ENCODE assay signal across 22 cellular contexts in genomic region chr21:42319851-42320602, GRCh38. TPM values are rescaled to one million over a fixed set of nuclear protein-coding genes. Genes with fewer than 3 reads are reported as not detected.
DNase-seq lines count a peak whose midpoint lies in the region; ATAC-seq, FAIRE-seq and TF ChIP-seq lines count a peak whose summit lies in the region.
"Had no signal": no experiment of that assay in that cellular context is flagged by ENCODE, and none has a peak within 500 bp of the region (broad histone marks: within the 10 kb centered on the region; RNA-seq: fewer than 3 reads in every experiment).

No MANE protein-coding gene starts in this region.

- H2BK5ac ChIP-seq in H1 (ENCODE audit: low read depth, low read length), result peak overlapping the region; percentile 66; the same call in 1 of the 2 replicates

- peaks cover 20% of the 10 kb centered on the region for H3K9me3 Mint-ChIP-seq in Caco-2 (ENCODE audit: unreplicated experiment)
- H3K9me3 Mint-ChIP-seq in progenitor cell of endocrine pancreas (ENCODE audit: low read depth), result no peaks in the 10 kb centered on the region
- H3K9me3 Mint-ChIP-seq: activated B cell treated with CpG ODN at 0.5 μM for 24 hours; activated naive CD8-positive, alpha-beta T cell treated with anti-CD3 and anti-CD28 coated beads, Interleukin-2, amount 10 ng/mL, durations not matched to agents 7 days and 5 days; T-cell had no signal

- no peak overlapping the region for H2AK5ac ChIP-seq in H1 (ENCODE audit: low read depth, low read length)

- H3K36me3 Mint-ChIP-seq in Caco-2 (ENCODE audit: insufficient read depth, unreplicated experiment) (no peaks in the 10 kb centered on the region), progenitor cell of endocrine pancreas (ENCODE audit: insufficient read depth) (no peaks in the 10 kb centered on the region)
- H3K36me3 Mint-ChIP-seq: activated naive CD8-positive, alpha-beta T cell treated with anti-CD3 and anti-CD28 coated beads, Interleukin-2, amount 10 ng/mL, durations not matched to agents 7 days and 5 days; mesothelial cell of epicardium; T-cell had no signal

- H3K27ac ChIP-seq in HCT116 (ENCODE audit: low read depth, low read length) (no peak overlapping the region), H1 (ENCODE audit: low read depth, low read length) (no peak overlapping the region)
- H3K27ac ChIP-seq: gastrocnemius medialis, GM23248, parathyroid adenoma had no signal

- H3K9ac ChIP-seq in HCT116 (ENCODE audit: low read length) (no peak overlapping the region), H1 (replicated peaks in 1 of 4; ENCODE audit: extremely low read depth in 1 of 4, low read depth in 3 of 4, low read length in 3 of 4) (no peak overlapping the region)
- H3K9ac ChIP-seq: GM23248, parathyroid adenoma had no signal

- no peak overlapping the region for H2BK120ac ChIP-seq in H1 (replicated peaks; ENCODE audit: low read depth, low read length)

- no peak overlapping the region for H3K4me3 ChIP-seq in Caco-2 (ENCODE audit: low read depth, low read length)
- no peak overlapping the region for H3K4me3 ChIP-seq in HCT116 (replicated peaks in 1 of 2; ENCODE audit: low read depth in 1 of 2, low read length in 2 of 2)
- no peak overlapping the region for H3K4me3 ChIP-seq in H1 (ENCODE audit: extremely low read depth in 1 of 4, insufficient read depth in 2 of 4, low read depth in 3 of 4, low read length in 4 of 4)
- H3K4me3 ChIP-seq: gastrocnemius medialis, GM23248, Peyer's patch had no signal

- H3K27ac Mint-ChIP-seq in Caco-2 (ENCODE audit: unreplicated experiment) (peak overlapping the region; percentile 37), progenitor cell of endocrine pancreas (peak overlapping the region; percentile 46)
- H3K27ac Mint-ChIP-seq: activated B cell treated with CpG ODN at 0.5 μM for 24 hours; activated naive CD8-positive, alpha-beta T cell treated with anti-CD3 and anti-CD28 coated beads, Interleukin-2, amount 10 ng/mL, durations not matched to agents 7 days and 5 days; mesothelial cell of epicardium; T-cell had no signal

- POLR2A ChIA-PET in Caco-2 (lab: Charles Lee), result interaction anchor here (0.5 kb wide), 1 partner anchor 15 kb away, joined by 3 read pairs; no protein-coding TSS in a partner anchor
- POLR2A ChIA-PET in HCT116 (lab: Charles Lee), result no interaction called here
- POLR2A ChIA-PET in H1 (lab: Charles Lee; ENCODE audit: partially characterized antibody), result no interaction called here

- peak overlapping the region; percentile 48; the same call in 1 of the 2 replicates for H3K18ac ChIP-seq in H1 (ENCODE audit: extremely low read depth, low read length)

- H3K9me3 ChIP-seq in Caco-2, result no peaks in the 10 kb centered on the region
- H3K9me3 ChIP-seq in HCT116 (ENCODE audit: control insufficient read depth in 1 of 2, insufficient read depth in 1 of 2, low read depth in 1 of 2, low read length in 2 of 2), result no peaks in the 10 kb centered on the region
- no peaks in the 10 kb centered on the region for H3K9me3 ChIP-seq in H1 (ENCODE audit: insufficient read depth in 2 of 2, low read depth in 1 of 2, low read length in 1 of 2)
- H3K9me3 ChIP-seq: gastrocnemius medialis, Peyer's patch had no signal

- peak; percentile 63 for ATAC-seq in HCT116
- no peak for ATAC-seq in GM19035 (IDR thresholded peaks at IDR 0.05; ENCODE audit: unreplicated experiment)
- ATAC-seq: gastrocnemius medialis had no signal

- no peak overlapping the region; the same call in 1 of the 2 replicates for H4K8ac ChIP-seq in H1 (ENCODE audit: extremely low read depth, insufficient read depth, low read length)

- no peak for DNase-seq in Caco-2
- no peak for DNase-seq in HCT116 (ENCODE audit: low read depth, low spot score)
- DNase-seq in H1 (ENCODE audit: low read depth in 1 of 2, low spot score in 2 of 2), result no peak
- no peak for DNase-seq in progenitor cell of endocrine pancreas (ENCODE audit: low spot score, unreplicated experiment)
- DNase-seq in anterior cingulate cortex (lab: John Stamatoyannopoulos, UW), result no peak
- no peak for DNase-seq in NCI-H2227 treated with DMSO at 0.1 percent for 48 hours (lab: John Stamatoyannopoulos, UW)
- DNase-seq: activated B cell treated with CpG ODN at 0.5 μM for 24 hours; activated naive CD8-positive, alpha-beta T cell treated with anti-CD3 and anti-CD28 coated beads, Interleukin-2, amount 10 ng/mL, durations not matched to agents 7 days and 5 days; C1 segment of cervical spinal cord; central memory CD4-positive, alpha-beta T cell; gastrocnemius medialis; GM23248; KBM-7; NCI-H1694 treated with DMSO at 0.1 percent for 48 hours; NCI-H526; stimulated activated CD4-positive, alpha-beta T cell treated with anti-CD3 and anti-CD28 coated beads, Interleukin-12 subunit alpha, Interleukin-12 subunit beta, amount 100 ng/mL, for 4 hours; T-cell had no signal

- H3K27me3 Mint-ChIP-seq in Caco-2 (ENCODE audit: insufficient read depth, unreplicated experiment), result no peaks in the 10 kb centered on the region
- H3K27me3 Mint-ChIP-seq in progenitor cell of endocrine pancreas, result peaks cover 6% of the 10 kb centered on the region

- H3K27me3 ChIP-seq in Caco-2 (replicated peaks; ENCODE audit: control insufficient read depth, insufficient read depth, low read length) (no peaks in the 10 kb centered on the region), HCT116 (ENCODE audit: insufficient read depth, low read length) (peaks cover 7% of the 10 kb centered on the region; the same call in 1 of the 2 replicates), H1 (replicated peaks in 1 of 4; ENCODE audit: control insufficient read depth in 3 of 4, extremely low read depth in 1 of 4, insufficient read depth in 3 of 4, low read length in 3 of 4) (no peaks in the 10 kb centered on the region)
- H3K27me3 ChIP-seq: gastrocnemius medialis, Peyer's patch had no signal

- FAIRE-seq in H1 (lab: Jason Lieb, UNC), result no peak

- WGBS in H1 (ENCODE audit: extremely low coverage in 1 of 2, insufficient coverage in 1 of 2, insufficient read length in 1 of 2, insufficient replicate concordance in 2 of 2, low coverage in 1 of 2, low lambda C conversion rate in 2 of 2, missing lambda C conversion rate in 1 of 2), 2 experiments, result 92% methylated on average over 17 of the region's 18 CpGs; no CpG with 5 or more reads in 1 of the 2 experiments

- H3K4me2 ChIP-seq in HCT116 (ENCODE audit: low read length) (no peak overlapping the region), H1 (ENCODE audit: insufficient read depth in 1 of 2, low read depth in 2 of 2, low read length in 2 of 2) (no peak overlapping the region)

- peaks cover 21% of the 10 kb centered on the region for H3K4me1 ChIP-seq in Caco-2
- H3K4me1 ChIP-seq in HCT116 (ENCODE audit: control insufficient read depth in 1 of 2, insufficient read depth in 2 of 2, low read length in 2 of 2), result no peaks in the 10 kb centered on the region
- peaks cover 4 to 19% (median 11%) of the 10 kb centered on the region in 4 experiments for H3K4me1 ChIP-seq in H1 (replicated peaks in 1 of 4; ENCODE audit: control insufficient read depth in 3 of 4, insufficient read depth in 4 of 4, low read length in 3 of 4)
- H3K4me1 ChIP-seq: gastrocnemius medialis, parathyroid adenoma had no signal

- TF ChIP-seq POLR2A in HCT116 (IDR thresholded peaks at IDR 0.05; ENCODE audit: borderline replicate concordance, extremely low read depth, insufficient read depth, insufficient read length), result no peak
- TF ChIP-seq POLR2A in H1 (IDR thresholded peaks at IDR 0.05; ENCODE audit: control extremely low read depth in 1 of 2, low read depth in 2 of 2, low read length in 2 of 2), result no peak

- H2BK20ac ChIP-seq in H1 (ENCODE audit: low read length), result peak overlapping the region; percentile 86; the same call in 1 of the 2 replicates

- H3K36me3 ChIP-seq in Caco-2 (ENCODE audit: control insufficient read depth, insufficient read depth, low read length) (no peaks in the 10 kb centered on the region), HCT116 (ENCODE audit: control insufficient read depth in 1 of 2, insufficient read depth in 2 of 2, low read length in 2 of 2) (no peaks in the 10 kb centered on the region), H1 (ENCODE audit: control insufficient read depth in 2 of 4, insufficient read depth in 4 of 4, low read length in 3 of 4) (no peaks in the 10 kb centered on the region)
- H3K36me3 ChIP-seq: gastrocnemius medialis, Peyer's patch had no signal

- 0 out of 2 replicates have a peak overlapping the region, but pooled peaks have one; percentile 61 for H2BK15ac ChIP-seq in H1 (ENCODE audit: low read length)

- H3K23me2 ChIP-seq in H1 (ENCODE audit: low read depth, low read length), result no peaks in the 10 kb centered on the region

- no peaks in the 10 kb centered on the region for H4K20me1 ChIP-seq in HCT116 (ENCODE audit: insufficient read depth)
- no peaks in the 10 kb centered on the region for H4K20me1 ChIP-seq in H1 (replicated peaks in 1 of 2; ENCODE audit: control insufficient read depth in 1 of 2, insufficient read depth in 2 of 2, low read length in 2 of 2)

- H3K79me2 ChIP-seq in HCT116 (ENCODE audit: insufficient read depth, low read length) (no peaks in the 10 kb centered on the region), H1 (ENCODE audit: control insufficient read depth in 1 of 2, insufficient read depth in 2 of 2, low read length in 2 of 2) (no peaks in the 10 kb centered on the region)
- H3K79me2 ChIP-seq: parathyroid adenoma had no signal

- no peaks in the 10 kb centered on the region for H3K9me2 ChIP-seq in HCT116 (ENCODE audit: insufficient read depth)

- intact Hi-C loops in Caco-2 (cut with micrococcal nuclease; ENCODE audit: unreplicated experiment), result loop anchor here (10.0 kb wide), 2 partner anchors 45 to 215 kb away; partner anchors contain the start of gene TFF1
- intact Hi-C loops in HCT116 (cut with micrococcal nuclease), result no loop called here

- no TSS peak for BruUV-seq in Caco-2 (replicated peaks; lab: Mats Ljungman, UMichigan)
- no TSS peak for BruUV-seq in HCT116 (replicated peaks; lab: Mats Ljungman, UMichigan)

- CTCF ChIA-PET in Caco-2 (lab: Charles Lee) (no interaction called here), HCT116 (lab: Charles Lee) (interaction anchor here (2.1 kb wide), 1 partner anchor 10 kb away, joined by 7 read pairs; no protein-coding TSS in a partner anchor), H1 (lab: Charles Lee; ENCODE audit: partially characterized antibody) (interaction anchor here (1.2 to 14.3 kb wide), 4 partner anchors 10 to 61 kb away, joined by 3 to 137 read pairs (median 18); no protein-coding TSS in a partner anchor)

- no peak overlapping the region for H3K4me3 Mint-ChIP-seq in Caco-2 (ENCODE audit: unreplicated experiment)
- no peak overlapping the region for H3K4me3 Mint-ChIP-seq in progenitor cell of endocrine pancreas (ENCODE audit: low read depth)
- H3K4me3 Mint-ChIP-seq: activated naive CD8-positive, alpha-beta T cell treated with anti-CD3 and anti-CD28 coated beads, Interleukin-2, amount 10 ng/mL, durations not matched to agents 7 days and 5 days; mesothelial cell of epicardium; T-cell had no signal

- RAD21 ChIA-PET in HCT116 (lab: Charles Lee; ENCODE audit: low non-redundant PET in 1 of 2, low total read pairs in 2 of 2, uncharacterized antibody in 2 of 2, unreplicated experiment in 2 of 2), result no interaction called here

- H3K79me1 ChIP-seq in H1 (ENCODE audit: low read depth, low read length), result no peaks in the 10 kb centered on the region

- H3K56ac ChIP-seq in H1 (replicated peaks; ENCODE audit: insufficient read length, low read depth, low read length), result no peak overlapping the region

- H4K5ac ChIP-seq in H1 (ENCODE audit: insufficient read length, low read depth, low read length), result no peak overlapping the region

- no peak for TF ChIP-seq EP300 in H1 (IDR thresholded peaks at IDR 0.05; ENCODE audit: borderline replicate concordance in 1 of 2, low read depth in 2 of 2, low read length in 2 of 2)

- TF ChIP-seq CTCF in Caco-2 (IDR thresholded peaks at IDR 0.05; ENCODE audit: insufficient read depth in 1 of 2, low read depth in 1 of 2, low read length in 1 of 2, severe bottlenecking in 1 of 2, unreplicated experiment in 1 of 2) (no peak), HCT116 (IDR thresholded peaks at IDR 0.05 in 2 of 3, conservative IDR thresholded peaks at IDR 0.05 in 1 of 3; ENCODE audit: borderline replicate concordance in 1 of 3, insufficient read depth in 1 of 3, low read depth in 2 of 3, low read length in 2 of 3) (no peak), H1 (IDR thresholded peaks at IDR 0.05; ENCODE audit: control extremely low read depth in 1 of 3, insufficient read depth in 1 of 3, low read depth in 1 of 3, low read length in 3 of 3) (peak in 2 of 3 experiments; percentile 15 to 37; a peak in 2 of 4 replicates), progenitor cell of endocrine pancreas (IDR thresholded peaks at IDR 0.05; ENCODE audit: unreplicated experiment) (peak; percentile 20)

- H3K4ac ChIP-seq in H1 (replicated peaks; ENCODE audit: insufficient read length, low read depth, low read length), result no peak overlapping the region

- H3K4me1 Mint-ChIP-seq in Caco-2 (ENCODE audit: low read depth, unreplicated experiment) (peaks cover 9% of the 10 kb centered on the region), progenitor cell of endocrine pancreas (ENCODE audit: low read depth) (peaks cover 12% of the 10 kb centered on the region)
- H3K4me1 Mint-ChIP-seq: mesothelial cell of epicardium had no signal

- H4K91ac ChIP-seq in H1 (replicated peaks; ENCODE audit: insufficient read length, low read length), result peak overlapping the region; percentile 39

- no peak overlapping the region for H3K23ac ChIP-seq in H1 (ENCODE audit: insufficient read length)

- TF ChIP-seq RAD21 in HCT116 (IDR thresholded peaks at IDR 0.05; ENCODE audit: low read depth), result no peak
- peak; percentile 16 to 19; a peak in 2 of 4 replicates for TF ChIP-seq RAD21 in H1 (IDR thresholded peaks at IDR 0.05 in 1 of 2, conservative IDR thresholded peaks at IDR 0.05 in 1 of 2; ENCODE audit: low read depth in 2 of 2, low read length in 2 of 2)

- H3K14ac ChIP-seq in H1 (ENCODE audit: insufficient read length), result no peak overlapping the region

- H2BK12ac ChIP-seq in H1 (ENCODE audit: low read depth, low read length), result peak overlapping the region; percentile 80; the same call in 1 of the 2 replicates

- H2AFZ ChIP-seq in HCT116 (ENCODE audit: low read depth, low read length, poor library complexity, severe bottlenecking) (no peak overlapping the region), H1 (ENCODE audit: low read length) (no peak overlapping the region)
- H2AFZ ChIP-seq: GM23248, parathyroid adenoma had no signal

RNA-seq across cellular contexts. Expression of gene TFF3, which starts 4.8 kb away (rescaled TPM):
- total RNA-seq in Caco-2 (2022), result 65.8 and 119 TPM in 2 replicates
- 0.22 TPM for total RNA-seq in HCT116 (2021; ENCODE audit: unreplicated experiment)
- polyA plus RNA-seq in HCT116 (2012), result not detected in 2 replicates
- 1.7 TPM in 1 of 2 replicates, not detected in the other for total RNA-seq in H1 (2021; fragmentation: NEBNext Ultra II Directional; extraction: Animal tissue kit (Norgen Biotek cat#: 25700))
- 4.1 and 6.7 TPM in 2 replicates for polyA plus RNA-seq in H1 (2011; rRNA removed)
- 2.8 TPM for polyA plus RNA-seq in H1 (2011; cell fraction: cytosol; rRNA removed)
- polyA plus RNA-seq in H1 (2011; cell fraction: nucleus; rRNA removed), result 2.2 TPM
- 1.2 to 4.3 TPM (median 2.0 TPM) in 4 replicates for polyA plus RNA-seq in H1 (2012, experiment 1 of 2)
- 8.3 TPM for polyA plus RNA-seq in H1 (2012, experiment 2 of 2)
- polyA plus RNA-seq in H1 (2013, experiment 1 of 2), result 2.6 TPM
- polyA plus RNA-seq in H1 (2013, experiment 2 of 2), result 2.0 TPM
- polyA minus RNA-seq in H1 (2011; rRNA and poly(A)+ RNA removed), result 0.41 TPM in 1 of 2 replicates, not detected in the other
- not detected for polyA minus RNA-seq in H1 (2011; cell fraction: cytosol; rRNA and poly(A)+ RNA removed)
- not detected for polyA minus RNA-seq in H1 (2011; cell fraction: nucleus; rRNA and poly(A)+ RNA removed)
- total RNA-seq in progenitor cell of endocrine pancreas, result 40.1 and 40.3 TPM in 2 replicates
- total RNA-seq: activated B cell treated with CpG ODN at 0.5 μM for 24 hours; activated naive CD8-positive, alpha-beta T cell treated with anti-CD3 and anti-CD28 coated beads, Interleukin-2, amount 10 ng/mL, durations not matched to agents 7 days and 5 days; GM23248; mesothelial cell of epicardium; temporal lobe had no signal
- polyA plus RNA-seq: GM23248 had no signal

RNA-seq across cellular contexts. Expression of gene TFF2, which starts 30.8 kb away (rescaled TPM):
- total RNA-seq in Caco-2 (2022) (1.2 and 3.4 TPM in 2 replicates), HCT116 (2021; ENCODE audit: unreplicated experiment) (not detected), progenitor cell of endocrine pancreas (not detected in 2 replicates)
- not detected in 2 replicates for polyA plus RNA-seq in HCT116 (2012)
- not detected in 2 replicates for total RNA-seq in H1 (2021; fragmentation: NEBNext Ultra II Directional; extraction: Animal tissue kit (Norgen Biotek cat#: 25700))
- polyA plus RNA-seq in H1 (2011; rRNA removed), result not detected in 2 replicates
- polyA plus RNA-seq in H1 (2011; cell fraction: cytosol; rRNA removed), result not detected
- not detected for polyA plus RNA-seq in H1 (2011; cell fraction: nucleus; rRNA removed)
- not detected in 4 replicates for polyA plus RNA-seq in H1 (2012, experiment 1 of 2)
- not detected for polyA plus RNA-seq in H1 (2012, experiment 2 of 2)
- not detected for polyA plus RNA-seq in H1 (2013, experiment 1 of 2)
- polyA plus RNA-seq in H1 (2013, experiment 2 of 2), result not detected
- polyA minus RNA-seq in H1 (2011; rRNA and poly(A)+ RNA removed), result not detected in 2 replicates
- polyA minus RNA-seq in H1 (2011; cell fraction: cytosol; rRNA and poly(A)+ RNA removed), result not detected
- not detected for polyA minus RNA-seq in H1 (2011; cell fraction: nucleus; rRNA and poly(A)+ RNA removed)
- total RNA-seq: activated B cell treated with CpG ODN at 0.5 μM for 24 hours; activated naive CD8-positive, alpha-beta T cell treated with anti-CD3 and anti-CD28 coated beads, Interleukin-2, amount 10 ng/mL, durations not matched to agents 7 days and 5 days; gastrocnemius medialis; GM23248; mesothelial cell of epicardium; temporal lobe had no signal
- polyA plus RNA-seq: GM23248 had no signal

RNA-seq across cellular contexts. Expression of gene TFF1, which starts 46.3 kb away (rescaled TPM):
- total RNA-seq in Caco-2 (2022) (9.8 and 26.3 TPM in 2 replicates), HCT116 (2021; ENCODE audit: unreplicated experiment) (0.61 TPM), progenitor cell of endocrine pancreas (0.77 TPM in 1 of 2 replicates, not detected in the other)
- polyA plus RNA-seq in HCT116 (2012), result not detected in 2 replicates
- total RNA-seq in H1 (2021; fragmentation: NEBNext Ultra II Directional; extraction: Animal tissue kit (Norgen Biotek cat#: 25700)), result not detected in 2 replicates
- polyA plus RNA-seq in H1 (2011; rRNA removed), result not detected in 2 replicates
- not detected for polyA plus RNA-seq in H1 (2011; cell fraction: cytosol; rRNA removed)
- polyA plus RNA-seq in H1 (2011; cell fraction: nucleus; rRNA removed), result not detected
- polyA plus RNA-seq in H1 (2012, experiment 1 of 2), result not detected in 4 replicates
- polyA plus RNA-seq in H1 (2012, experiment 2 of 2), result not detected
- not detected for polyA plus RNA-seq in H1 (2013, experiment 1 of 2)
- polyA plus RNA-seq in H1 (2013, experiment 2 of 2), result not detected
- not detected in 2 replicates for polyA minus RNA-seq in H1 (2011; rRNA and poly(A)+ RNA removed)
- not detected for polyA minus RNA-seq in H1 (2011; cell fraction: cytosol; rRNA and poly(A)+ RNA removed)
- polyA minus RNA-seq in H1 (2011; cell fraction: nucleus; rRNA and poly(A)+ RNA removed), result not detected
- total RNA-seq: activated B cell treated with CpG ODN at 0.5 μM for 24 hours; activated naive CD8-positive, alpha-beta T cell treated with anti-CD3 and anti-CD28 coated beads, Interleukin-2, amount 10 ng/mL, durations not matched to agents 7 days and 5 days; gastrocnemius medialis; GM23248; mesothelial cell of epicardium; temporal lobe had no signal
- polyA plus RNA-seq: GM23248 had no signal

Comparison
In these comparisons a context has a peak if more than half of its experiments do, and no peak if none do; other contexts are left out.
1. CTCF ChIP-seq: peak in H1 (2 of 3) and progenitor cell of endocrine pancreas (single experiment); none in Caco-2 (0 of 2) and HCT116 (0 of 3).
2. RNA of gene TFF3, which starts 4.8 kb away (total RNA-seq): 65.8 to 119 TPM in Caco-2 and 40.1 to 40.3 TPM in progenitor cell of endocrine pancreas; 1.7 TPM in H1 and 0.22 TPM in HCT116 (single experiment); every median in the first group is over 10 times any median in the second.